Comparison of ENCODE assay signal across 22 cellular contexts in genomic region chr5:3006526-3006925, GRCh38.
"Had no signal": no experiment of that assay in that cellular context is flagged by ENCODE, and none has a peak within 500 bp of the region (broad histone marks: within the 10 kb centered on the region; RNA-seq: fewer than 3 reads in every experiment).

No MANE protein-coding gene starts in this region.

- H3K9me3 ChIP-seq: SK-N-SH had no signal

- DNase-seq: IMR-90, Karpas-422, KG1, MM.1S, NCI-H1048, NCI-H1105, NCI-H1417, NCI-H1436 treated with DMSO at 0.1 percent for 48 hours, NCI-H1694, NCI-H187 treated with DMSO at 0.1 percent for 48 hours, NCI-H2029 treated with DMSO at 0.1 percent for 48 hours, NCI-H2107, NCI-H226, NCI-H446, NCI-H510A, NCI-H524 treated with DMSO at 0.1 percent for 48 hours, NCI-H69, NCI-H774, RPMI8226, SHP77, SK-N-SH had no signal

- ATAC-seq: HepG2 had no signal

- H3K9ac ChIP-seq: SK-N-SH had no signal
